ENCODE assay signal across 39 cellular contexts in genomic region chr9:134155812-134156360, GRCh38. TPM values are rescaled to one million over a fixed set of nuclear protein-coding genes. Genes with fewer than 3 reads are reported as not detected.
"Had no signal": no experiment of that assay in that cellular context is flagged by ENCODE, and none has a peak within 500 bp of the region (broad histone marks: within the 10 kb centered on the region; RNA-seq: fewer than 3 reads in every experiment).

No MANE protein-coding gene starts in this region.

- H3K4me3 ChIP-seq: adrenal gland, body of pancreas, breast epithelium had no signal

- H3K4me1 ChIP-seq: adrenal gland, body of pancreas, breast epithelium had no signal

- DNase-seq: activated B cell treated with CpG ODN at 0.5 μM for 24 hours; activated CD4-positive, alpha-beta memory T cell treated with anti-CD3 and anti-CD28 coated beads for 36 hours; activated CD4-positive, alpha-beta T cell treated with anti-CD3 and anti-CD28 coated beads for 4 hours; activated CD4-positive, alpha-beta T cell treated with anti-CD3 and anti-CD28 coated beads, Interleukin-2, amount 10 ng/mL, durations not matched to agents 24 days and 14 days; activated CD4-positive, alpha-beta T cell treated with anti-CD3 and anti-CD28 coated beads, Interleukin-2, amount 50 U/mL, for 1 hour; activated CD4-positive, alpha-beta T cell treated with anti-CD3 and anti-CD28 coated beads, Interleukin-2, amount 50 U/mL, for 4 hours; activated CD4-positive, CD25-positive, alpha-beta regulatory T cell treated with anti-CD3 and anti-CD28 coated beads, Interleukin-2, amount 50 U/mL, for 72 hours; activated CD8-positive, alpha-beta memory T cell treated with anti-CD3 and anti-CD28 coated beads for 24 hours; activated CD8-positive, alpha-beta memory T cell treated with anti-CD3 and anti-CD28 coated beads, Interleukin-2, amount 10 ng/mL, durations not matched to agents 7 days and 5 days; activated CD8-positive, alpha-beta memory T cell treated with anti-CD3 and anti-CD28 coated beads, Interleukin-2, amount 50 U/mL, for 48 hours; activated CD8-positive, alpha-beta T cell treated with anti-CD3 and anti-CD28 coated beads, Interleukin-2, amount 10 ng/mL, durations not matched to agents 7 days and 5 days; activated effector memory CD4-positive, alpha-beta T cell treated with anti-CD3 and anti-CD28 coated beads, Interleukin-2, amount 50 U/mL, for 16 hours; activated gamma-delta T cell treated with Interleukin-2 at 50 U/mL for 16 hours; activated naive CD4-positive, alpha-beta T cell; activated naive CD4-positive, alpha-beta T cell treated with anti-CD3 and anti-CD28 coated beads for 36 hours; activated naive CD4-positive, alpha-beta T cell treated with anti-CD3 and anti-CD28 coated beads, Interleukin-2, amount 50 U/mL, for 16 hours; activated naive CD8-positive, alpha-beta T cell treated with anti-CD3 and anti-CD28 coated beads for 36 hours; activated T-cell treated with anti-CD3 and anti-CD28 coated beads, Interleukin-2, amount 50 U/mL, for 1 hour; activated T-cell treated with anti-CD3 and anti-CD28 coated beads, Interleukin-2, amount 50 U/mL, for 4 hours; activated T-cell treated with anti-CD3 and anti-CD28 coated beads, Interleukin-2, amount 50 U/mL, for 72 hours; adrenal gland; amniotic stem cell; body of pancreas; brain microvascular endothelial cell; central memory CD4-positive, alpha-beta T cell; T-helper 1 cell; T-helper 2 cell; T-helper 9 cell had no signal

- H3K27me3 ChIP-seq: adrenal gland, body of pancreas, brain microvascular endothelial cell, breast epithelium had no signal

- H3K9me3 Mint-ChIP-seq: activated B cell treated with CpG ODN at 0.5 μM for 24 hours; activated CD4-positive, alpha-beta memory T cell treated with anti-CD3 and anti-CD28 coated beads for 36 hours; activated CD4-positive, alpha-beta T cell treated with anti-CD3 and anti-CD28 coated beads, Interleukin-2, amount 10 ng/mL, durations not matched to agents 24 days and 14 days; activated naive CD4-positive, alpha-beta T cell treated with anti-CD3 and anti-CD28 coated beads for 36 hours; activated naive CD4-positive, alpha-beta T cell treated with anti-CD3 and anti-CD28 coated beads, Interleukin-2, amount 50 U/mL, for 72 hours; activated naive CD8-positive, alpha-beta T cell treated with anti-CD3 and anti-CD28 coated beads for 36 hours; activated T-cell treated with anti-CD3 and anti-CD28 coated beads, Interleukin-2, amount 50 U/mL, for 4 hours; activated T-cell treated with anti-CD3 and anti-CD28 coated beads, Interleukin-2, amount 50 U/mL, for 72 hours; activated T-helper 1 cell treated with anti-CD3 and anti-CD28 coated beads, Interleukin-12 subunit alpha, Interleukin-12 subunit beta, Interleukin-2, Interleukin-4 antibody, amounts not matched to agents 30 ng/mL and 10 ng/mL and 1 ng/mL, durations not matched to agents 14 hours and 24 hours and 36 hours; activated T-helper 17 cell treated with anti-CD3 and anti-CD28 coated beads, Interleukin-2, amount 50 U/mL, for 72 hours; T-helper 1 cell treated with Interleukin-12 subunit alpha and Interleukin-12 subunit beta and Interleukin-4 antibody, amounts not matched to agents 30 μg/mL and 1 μg/mL, for 36 hours; T-helper 2 cell treated with Interferon-gamma antibody and Interleukin-4, amounts not matched to agents 5 μg/mL and 100 μg/mL, for 36 hours had no signal

- H3K27ac ChIP-seq: adrenal gland, body of pancreas, brain microvascular endothelial cell, breast epithelium, VCaP had no signal

- H3K4me1 Mint-ChIP-seq: activated B cell treated with CpG ODN at 0.5 μM for 24 hours; activated CD4-positive, alpha-beta T cell treated with anti-CD3 and anti-CD28 coated beads, Interleukin-2, amount 10 ng/mL, durations not matched to agents 24 days and 14 days; activated CD8-positive, alpha-beta memory T cell treated with anti-CD3 and anti-CD28 coated beads, Interleukin-2, amount 10 ng/mL, durations not matched to agents 7 days and 5 days; activated naive CD8-positive, alpha-beta T cell treated with anti-CD3 and anti-CD28 coated beads for 36 hours had no signal

- ATAC-seq: activated CD8-positive, alpha-beta memory T cell treated with anti-CD3 and anti-CD28 coated beads, Interleukin-2, amount 10 ng/mL, durations not matched to agents 7 days and 5 days; activated CD8-positive, alpha-beta T cell treated with anti-CD3 and anti-CD28 coated beads, Interleukin-2, amount 10 ng/mL, durations not matched to agents 7 days and 5 days; activated naive CD4-positive, alpha-beta T cell treated with anti-CD3 and anti-CD28 coated beads, Interleukin-2, amount 50 U/mL, for 72 hours; activated T-cell treated with anti-CD3 and anti-CD28 coated beads, Interleukin-2, amount 50 U/mL, for 4 hours; activated T-cell treated with anti-CD3 and anti-CD28 coated beads, Interleukin-2, amount 50 U/mL, for 72 hours; activated T-helper 17 cell treated with anti-CD3 and anti-CD28 coated beads, Interleukin-2, amount 50 U/mL, for 72 hours; body of pancreas had no signal

- H3K4me3 Mint-ChIP-seq: activated B cell treated with CpG ODN at 0.5 μM for 24 hours; activated CD4-positive, alpha-beta memory T cell treated with anti-CD3 and anti-CD28 coated beads for 36 hours; activated CD4-positive, alpha-beta T cell treated with anti-CD3 and anti-CD28 coated beads, Interleukin-2, amount 10 ng/mL, durations not matched to agents 24 days and 14 days; activated CD8-positive, alpha-beta memory T cell treated with anti-CD3 and anti-CD28 coated beads, Interleukin-2, amount 10 ng/mL, durations not matched to agents 7 days and 5 days; activated CD8-positive, alpha-beta T cell treated with anti-CD3 and anti-CD28 coated beads, Interleukin-2, amount 10 ng/mL, durations not matched to agents 7 days and 5 days; activated naive CD4-positive, alpha-beta T cell treated with anti-CD3 and anti-CD28 coated beads for 36 hours; activated naive CD8-positive, alpha-beta T cell treated with anti-CD3 and anti-CD28 coated beads for 36 hours; activated T-cell treated with anti-CD3 and anti-CD28 coated beads, Interleukin-2, amount 50 U/mL, for 4 hours; activated T-cell treated with anti-CD3 and anti-CD28 coated beads, Interleukin-2, amount 50 U/mL, for 72 hours; activated T-helper 1 cell treated with anti-CD3 and anti-CD28 coated beads, Interleukin-12 subunit alpha, Interleukin-12 subunit beta, Interleukin-2, Interleukin-4 antibody, amounts not matched to agents 30 ng/mL and 10 ng/mL and 1 ng/mL, durations not matched to agents 14 hours and 24 hours and 36 hours; activated T-helper 17 cell treated with anti-CD3 and anti-CD28 coated beads, Interleukin-2, amount 50 U/mL, for 72 hours; T-helper 1 cell treated with Interleukin-12 subunit alpha and Interleukin-12 subunit beta and Interleukin-4 antibody, amounts not matched to agents 30 μg/mL and 1 μg/mL, for 36 hours; T-helper 2 cell treated with Interferon-gamma antibody and Interleukin-4, amounts not matched to agents 5 μg/mL and 100 μg/mL, for 36 hours had no signal

- H3K9me3 ChIP-seq: adrenal gland, body of pancreas, breast epithelium had no signal

- H3K27ac Mint-ChIP-seq: activated B cell treated with CpG ODN at 0.5 μM for 24 hours; activated CD4-positive, alpha-beta memory T cell treated with anti-CD3 and anti-CD28 coated beads for 36 hours; activated CD4-positive, alpha-beta T cell treated with anti-CD3 and anti-CD28 coated beads, Interleukin-2, amount 10 ng/mL, durations not matched to agents 24 days and 14 days; activated CD8-positive, alpha-beta memory T cell treated with anti-CD3 and anti-CD28 coated beads, Interleukin-2, amount 10 ng/mL, durations not matched to agents 7 days and 5 days; activated CD8-positive, alpha-beta T cell treated with anti-CD3 and anti-CD28 coated beads, Interleukin-2, amount 10 ng/mL, durations not matched to agents 7 days and 5 days; activated naive CD4-positive, alpha-beta T cell treated with anti-CD3 and anti-CD28 coated beads for 36 hours; activated naive CD4-positive, alpha-beta T cell treated with anti-CD3 and anti-CD28 coated beads, Interleukin-2, amount 50 U/mL, for 72 hours; activated naive CD8-positive, alpha-beta T cell treated with anti-CD3 and anti-CD28 coated beads for 36 hours; activated T-cell treated with anti-CD3 and anti-CD28 coated beads, Interleukin-2, amount 50 U/mL, for 72 hours; activated T-helper 1 cell treated with anti-CD3 and anti-CD28 coated beads, Interleukin-12 subunit alpha, Interleukin-12 subunit beta, Interleukin-2, Interleukin-4 antibody, amounts not matched to agents 30 ng/mL and 10 ng/mL and 1 ng/mL, durations not matched to agents 14 hours and 24 hours and 36 hours; activated T-helper 17 cell treated with anti-CD3 and anti-CD28 coated beads, Interleukin-2, amount 50 U/mL, for 72 hours; T-helper 1 cell treated with Interleukin-12 subunit alpha and Interleukin-12 subunit beta and Interleukin-4 antibody, amounts not matched to agents 30 μg/mL and 1 μg/mL, for 36 hours; T-helper 2 cell treated with Interferon-gamma antibody and Interleukin-4, amounts not matched to agents 5 μg/mL and 100 μg/mL, for 36 hours had no signal

- FAIRE-seq: astrocyte, TTC549 had no signal

- H3K27me3 Mint-ChIP-seq: activated B cell treated with CpG ODN at 0.5 μM for 24 hours; activated CD4-positive, alpha-beta memory T cell treated with anti-CD3 and anti-CD28 coated beads for 36 hours; activated CD4-positive, alpha-beta T cell treated with anti-CD3 and anti-CD28 coated beads, Interleukin-2, amount 10 ng/mL, durations not matched to agents 24 days and 14 days; activated CD8-positive, alpha-beta memory T cell treated with anti-CD3 and anti-CD28 coated beads, Interleukin-2, amount 10 ng/mL, durations not matched to agents 7 days and 5 days; activated naive CD8-positive, alpha-beta T cell treated with anti-CD3 and anti-CD28 coated beads for 36 hours; activated T-helper 17 cell treated with anti-CD3 and anti-CD28 coated beads, Interleukin-2, amount 50 U/mL, for 72 hours had no signal

RNA-seq across cellular contexts. Expression of gene RNU6ATAC, which starts 8.5 kb away (rescaled TPM):
- total RNA-seq: body of pancreas, breast epithelium, cerebellum had no signal
- polyA plus RNA-seq: adrenal gland, aorta had no signal
